In genomic region chrX:28701222-28701621, GRCh38 we compare ENCODE assay signal across 28 cellular contexts.
DNase-seq lines count a peak whose midpoint lies in the region; ATAC-seq, FAIRE-seq and TF ChIP-seq lines count a peak whose summit lies in the region.
"Had no signal": no experiment of that assay in that cellular context is flagged by ENCODE, and none has a peak within 500 bp of the region (broad histone marks: within the 10 kb centered on the region; RNA-seq: fewer than 3 reads in every experiment).

No MANE protein-coding gene starts in this region.

- H3K4me1 Mint-ChIP-seq in astrocyte (ENCODE audit: low read depth, unreplicated experiment): no peaks in the 10 kb centered on the region
- no peaks in the 10 kb centered on the region for H3K4me1 Mint-ChIP-seq in type B pancreatic cell (ENCODE audit: unreplicated experiment)
- H3K4me1 Mint-ChIP-seq in activated naive CD8-positive, alpha-beta T cell treated with anti-CD3 and anti-CD28 coated beads, Interleukin-2, amount 50 U/mL, for 24 hours: no peaks in the 10 kb centered on the region
- H3K4me1 Mint-ChIP-seq: activated CD4-positive, alpha-beta memory T cell treated with anti-CD3 and anti-CD28 coated beads, Interleukin-2, amount 10 ng/mL, durations not matched to agents 7 days and 5 days; CD4-positive, CD25-positive, alpha-beta regulatory T cell had no signal

- peak; percentile 86 for FAIRE-seq in astrocyte (lab: Jason Lieb, UNC)
- FAIRE-seq: frontal cortex, TTC549 had no signal

- no peaks in the 10 kb centered on the region for H3K27me3 ChIP-seq in astrocyte (ENCODE audit: insufficient read depth, low read length)
- H3K27me3 ChIP-seq: sigmoid colon, suprapubic skin had no signal

- DNase-seq in DMS53 (lab: John Stamatoyannopoulos, UW) (peak; percentile 3), DMS53 treated with DMSO at 0.1 percent for 48 hours (lab: John Stamatoyannopoulos, UW; ENCODE audit: unreplicated experiment) (no peak), astrocyte (ENCODE audit: low read depth) (no peak), fibroblast of mammary gland (ENCODE audit: low read depth) (no peak), type B pancreatic cell (ENCODE audit: extremely low spot score, unreplicated experiment) (no peak), HK-2 (ENCODE audit: unreplicated experiment) (no peak)
- no peak for DNase-seq in NK-92 treated with Interleukin-12 subunit alpha and Interleukin-12 subunit beta, amount 100 ng/mL, for 24 hours (lab: John Stamatoyannopoulos, UW)
- DNase-seq in activated naive CD8-positive, alpha-beta T cell treated with anti-CD3 and anti-CD28 coated beads, Interleukin-2, amount 50 U/mL, for 24 hours: no peak
- DNase-seq: 8988T; activated CD4-positive, alpha-beta memory T cell treated with anti-CD3 and anti-CD28 coated beads, Interleukin-2, amount 10 ng/mL, durations not matched to agents 7 days and 5 days; activated CD4-positive, CD25-positive, alpha-beta regulatory T cell treated with anti-CD3 and anti-CD28 coated beads, Interleukin-2, amount 50 U/mL, for 72 hours; activated effector memory CD4-positive, alpha-beta T cell treated with Interleukin-2 at 50 U/mL for 16 hours; aorta; CD4-positive, CD25-positive, alpha-beta regulatory T cell; cerebellar nuclear complex; effector CD4-positive, alpha-beta T cell; erythroblast; left colon; NCI-H1092 treated with DMSO at 0.1 percent for 48 hours; NCI-H1930; NCI-H526; RPMI8226; sigmoid colon; stimulated activated naive CD4-positive, alpha-beta T cell had no signal

- no peak overlapping the region for H2AFZ ChIP-seq in astrocyte (ENCODE audit: low read depth, low read length)

- no peaks in the 10 kb centered on the region for H3K79me2 ChIP-seq in astrocyte (ENCODE audit: insufficient read depth, low read length)

- H3K4me3 ChIP-seq in astrocyte (ENCODE audit: insufficient read depth, low read depth, low read length) (no peak overlapping the region), fibroblast of mammary gland (ENCODE audit: control insufficient read depth, low read depth, low read length) (no peak overlapping the region)
- H3K4me3 ChIP-seq: sigmoid colon, suprapubic skin had no signal

- H3K4me1 ChIP-seq in astrocyte (ENCODE audit: insufficient read depth, low read length): no peaks in the 10 kb centered on the region
- H3K4me1 ChIP-seq: sigmoid colon, suprapubic skin had no signal

- H3K9ac ChIP-seq in astrocyte (ENCODE audit: low read length): no peak overlapping the region

- TF ChIP-seq CTCF in astrocyte (IDR thresholded peaks at IDR 0.05; ENCODE audit: insufficient read depth, low read depth, low read length) (peak; percentile 15), fibroblast of mammary gland (conservative IDR thresholded peaks at IDR 0.05; ENCODE audit: control insufficient read depth, insufficient read depth, low read depth, low read length) (peak; percentile 5), type B pancreatic cell (conservative IDR thresholded peaks at IDR 0.05) (peak; percentile 63)

- no peak overlapping the region for H3K27ac ChIP-seq in astrocyte (ENCODE audit: low read depth, low read length)
- H3K27ac ChIP-seq: sigmoid colon, suprapubic skin had no signal

- H3K36me3 Mint-ChIP-seq in astrocyte (ENCODE audit: low read depth, unreplicated experiment): no peaks in the 10 kb centered on the region
- no peaks in the 10 kb centered on the region for H3K36me3 Mint-ChIP-seq in type B pancreatic cell
- H3K36me3 Mint-ChIP-seq in activated naive CD8-positive, alpha-beta T cell treated with anti-CD3 and anti-CD28 coated beads, Interleukin-2, amount 50 U/mL, for 24 hours (ENCODE audit: low read depth): no peaks in the 10 kb centered on the region
- H3K36me3 Mint-ChIP-seq: activated naive CD8-positive, alpha-beta T cell; CD4-positive, CD25-positive, alpha-beta regulatory T cell had no signal

- no peaks in the 10 kb centered on the region for H3K36me3 ChIP-seq in astrocyte (ENCODE audit: insufficient read depth, low read length)
- H3K36me3 ChIP-seq: sigmoid colon, suprapubic skin had no signal

- ATAC-seq in activated naive CD8-positive, alpha-beta T cell treated with anti-CD3 and anti-CD28 coated beads, Interleukin-2, amount 50 U/mL, for 24 hours: no peak
- ATAC-seq: left colon had no signal

- H3K4me3 Mint-ChIP-seq in astrocyte (ENCODE audit: unreplicated experiment) (no peak overlapping the region), type B pancreatic cell (no peak overlapping the region)
- no peak overlapping the region for H3K4me3 Mint-ChIP-seq in activated naive CD8-positive, alpha-beta T cell treated with anti-CD3 and anti-CD28 coated beads, Interleukin-2, amount 50 U/mL, for 24 hours
- H3K4me3 Mint-ChIP-seq: activated CD4-positive, alpha-beta memory T cell treated with anti-CD3 and anti-CD28 coated beads, Interleukin-2, amount 10 ng/mL, durations not matched to agents 7 days and 5 days; activated naive CD8-positive, alpha-beta T cell; CD4-positive, CD25-positive, alpha-beta regulatory T cell had no signal

- H3K9me3 Mint-ChIP-seq in astrocyte (ENCODE audit: unreplicated experiment) (no peaks in the 10 kb centered on the region), type B pancreatic cell (no peaks in the 10 kb centered on the region)
- H3K9me3 Mint-ChIP-seq in activated naive CD8-positive, alpha-beta T cell treated with anti-CD3 and anti-CD28 coated beads, Interleukin-2, amount 50 U/mL, for 24 hours: no peaks in the 10 kb centered on the region
- H3K9me3 Mint-ChIP-seq: activated CD4-positive, alpha-beta memory T cell treated with anti-CD3 and anti-CD28 coated beads, Interleukin-2, amount 10 ng/mL, durations not matched to agents 7 days and 5 days had no signal

- H3K9me3 ChIP-seq in astrocyte (ENCODE audit: insufficient read depth, low read depth, low read length): no peaks in the 10 kb centered on the region
- H3K9me3 ChIP-seq: sigmoid colon, suprapubic skin had no signal

- H3K27me3 Mint-ChIP-seq in astrocyte (ENCODE audit: low read depth, unreplicated experiment) (no peaks in the 10 kb centered on the region), type B pancreatic cell (no peaks in the 10 kb centered on the region)
- no peaks in the 10 kb centered on the region for H3K27me3 Mint-ChIP-seq in activated naive CD8-positive, alpha-beta T cell treated with anti-CD3 and anti-CD28 coated beads, Interleukin-2, amount 50 U/mL, for 24 hours
- H3K27me3 Mint-ChIP-seq: activated CD4-positive, alpha-beta memory T cell treated with anti-CD3 and anti-CD28 coated beads, Interleukin-2, amount 10 ng/mL, durations not matched to agents 7 days and 5 days; activated naive CD8-positive, alpha-beta T cell; CD4-positive, CD25-positive, alpha-beta regulatory T cell had no signal

- H4K20me1 ChIP-seq in astrocyte (ENCODE audit: insufficient read depth, low read length): no peaks in the 10 kb centered on the region

- H3K27ac Mint-ChIP-seq in astrocyte (ENCODE audit: unreplicated experiment): no peak overlapping the region
- no peak overlapping the region for H3K27ac Mint-ChIP-seq in type B pancreatic cell
- H3K27ac Mint-ChIP-seq in activated naive CD8-positive, alpha-beta T cell treated with anti-CD3 and anti-CD28 coated beads, Interleukin-2, amount 50 U/mL, for 24 hours: no peak overlapping the region
- H3K27ac Mint-ChIP-seq: activated CD4-positive, alpha-beta memory T cell treated with anti-CD3 and anti-CD28 coated beads, Interleukin-2, amount 10 ng/mL, durations not matched to agents 7 days and 5 days; activated naive CD8-positive, alpha-beta T cell; CD4-positive, CD25-positive, alpha-beta regulatory T cell had no signal

- no peak overlapping the region for H3K4me2 ChIP-seq in astrocyte (ENCODE audit: low read length)

Comparison
In these comparisons a context has a peak if more than half of its experiments do, and no peak if none do; other contexts are left out.
1. CTCF ChIP-seq: peak in every context shown above with its lines; median percentile 63 in type B pancreatic cell; 15 in astrocyte; 5 in fibroblast of mammary gland.